Comparison of ENCODE assay signal across 1 cellular context in the genomic region with DNA sequence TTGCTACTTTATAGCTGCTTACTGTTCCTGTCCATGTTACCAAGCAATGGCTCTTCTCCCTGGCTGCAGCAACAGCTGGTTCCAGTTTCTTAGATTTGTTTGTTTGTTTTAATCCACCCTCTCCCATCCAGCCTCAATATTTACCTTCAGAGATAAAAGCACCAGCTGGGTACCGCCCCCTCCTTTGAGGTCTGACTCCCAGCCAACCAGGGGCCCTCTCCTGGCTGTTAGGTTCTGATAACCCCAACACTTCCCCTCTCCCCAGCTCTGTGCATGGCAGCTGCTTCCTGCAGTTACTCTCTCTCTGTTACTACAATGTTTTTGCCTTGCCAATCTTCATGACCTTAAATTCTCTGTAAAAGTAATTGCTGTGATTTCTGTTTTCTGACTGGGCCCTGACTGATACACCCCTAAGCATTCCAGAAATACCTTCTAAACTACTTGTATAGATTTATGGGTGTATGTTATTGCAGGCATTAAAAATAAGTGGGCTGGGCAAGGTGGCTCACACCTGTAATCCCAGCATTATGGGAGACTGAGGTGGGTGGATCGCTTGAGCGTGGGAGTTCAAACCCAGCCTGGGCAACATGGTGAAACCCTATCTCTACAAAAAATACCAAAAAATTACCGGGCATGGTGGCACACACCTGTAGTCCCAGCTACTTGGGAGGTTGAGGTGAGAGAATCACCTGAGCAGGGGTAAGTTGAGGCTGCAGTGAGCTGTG.
TF ChIP-seq lines count a peak whose summit lies in the region.

No MANE protein-coding gene starts in this region.

TF ChIP-seq in K562, 482 proteins besides CTCF, POLR2A, EP300 and RAD21 (continued from another document and continues in another):
- TF ChIP-seq TCF3 (CRISPR knock-in tag; IDR thresholded peaks at IDR 0.05), result peak; percentile 76
- TF ChIP-seq CBX3 (IDR thresholded peaks at IDR 0.05; ENCODE audit: borderline replicate concordance in 1 of 2, low read length in 2 of 2), result no peak
- TF ChIP-seq RBM34 (IDR thresholded peaks at IDR 0.05; ENCODE audit: borderline replicate concordance, insufficient read depth, low read length), result no peak
- TF ChIP-seq RBBP5 (IDR thresholded peaks at IDR 0.05; ENCODE audit: borderline replicate concordance, insufficient read depth, low read length, poor library complexity, severe bottlenecking), result no peak
- TF ChIP-seq MECOM (CRISPR knock-in tag; IDR thresholded peaks at IDR 0.05), result no peak
- no peak for TF ChIP-seq CHD2 (IDR thresholded peaks at IDR 0.05; ENCODE audit: low read depth, low read length)
- no peak for TF ChIP-seq ZKSCAN3 (CRISPR knock-in tag; IDR thresholded peaks at IDR 0.05)
- TF ChIP-seq ZNF175 (CRISPR knock-in tag; IDR thresholded peaks at IDR 0.05; ENCODE audit: low read depth), result no peak
- TF ChIP-seq GTF2E2 (tag; IDR thresholded peaks at IDR 0.05), result no peak
- TF ChIP-seq PREB (CRISPR knock-in tag; IDR thresholded peaks at IDR 0.05), result no peak
- no peak for TF ChIP-seq ZC3H4 (CRISPR knock-in tag; IDR thresholded peaks at IDR 0.05; ENCODE audit: borderline replicate concordance)
- TF ChIP-seq NCOA4 (IDR thresholded peaks at IDR 0.05; ENCODE audit: partially characterized antibody), result no peak
- TF ChIP-seq XRCC3 (IDR thresholded peaks at IDR 0.05), result no peak
- TF ChIP-seq TAF15 (IDR thresholded peaks at IDR 0.05; ENCODE audit: low read depth, low read length), result no peak
- TF ChIP-seq PKNOX1 (IDR thresholded peaks at IDR 0.05), result 0 out of 2 replicates have a peak, but pooled peaks have one; percentile 20
- peak; percentile 83 for TF ChIP-seq FOXA1 (IDR thresholded peaks at IDR 0.05; ENCODE audit: borderline replicate concordance)
- no peak for TF ChIP-seq MXD1 (CRISPR knock-in tag; IDR thresholded peaks at IDR 0.05; ENCODE audit: borderline replicate concordance, poor library complexity, severe bottlenecking)
- TF ChIP-seq CEBPB (tag; IDR thresholded peaks at IDR 0.05), result no peak
- TF ChIP-seq TBP (optimal IDR thresholded peaks at IDR 0.05; ENCODE audit: low read depth, low read length), result no peak
- TF ChIP-seq, protein P1, sequence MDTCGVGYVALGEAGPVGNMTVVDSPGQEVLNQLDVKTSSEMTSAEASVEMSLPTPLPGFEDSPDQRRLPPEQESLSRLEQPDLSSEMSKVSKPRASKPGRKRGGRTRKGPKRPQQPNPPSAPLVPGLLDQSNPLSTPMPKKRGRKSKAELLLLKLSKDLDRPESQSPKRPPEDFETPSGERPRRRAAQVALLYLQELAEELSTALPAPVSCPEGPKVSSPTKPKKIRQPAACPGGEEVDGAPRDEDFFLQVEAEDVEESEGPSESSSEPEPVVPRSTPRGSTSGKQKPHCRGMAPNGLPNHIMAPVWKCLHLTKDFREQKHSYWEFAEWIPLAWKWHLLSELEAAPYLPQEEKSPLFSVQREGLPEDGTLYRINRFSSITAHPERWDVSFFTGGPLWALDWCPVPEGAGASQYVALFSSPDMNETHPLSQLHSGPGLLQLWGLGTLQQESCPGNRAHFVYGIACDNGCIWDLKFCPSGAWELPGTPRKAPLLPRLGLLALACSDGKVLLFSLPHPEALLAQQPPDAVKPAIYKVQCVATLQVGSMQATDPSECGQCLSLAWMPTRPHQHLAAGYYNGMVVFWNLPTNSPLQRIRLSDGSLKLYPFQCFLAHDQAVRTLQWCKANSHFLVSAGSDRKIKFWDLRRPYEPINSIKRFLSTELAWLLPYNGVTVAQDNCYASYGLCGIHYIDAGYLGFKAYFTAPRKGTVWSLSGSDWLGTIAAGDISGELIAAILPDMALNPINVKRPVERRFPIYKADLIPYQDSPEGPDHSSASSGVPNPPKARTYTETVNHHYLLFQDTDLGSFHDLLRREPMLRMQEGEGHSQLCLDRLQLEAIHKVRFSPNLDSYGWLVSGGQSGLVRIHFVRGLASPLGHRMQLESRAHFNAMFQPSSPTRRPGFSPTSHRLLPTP (IDR thresholded peaks at IDR 0.05; ENCODE audit: borderline replicate concordance, extremely low read depth, insufficient read length), result no peak
- no peak for TF ChIP-seq MTA3 (IDR thresholded peaks at IDR 0.05; ENCODE audit: borderline replicate concordance)
- TF ChIP-seq NFXL1 (CRISPR knock-in tag; IDR thresholded peaks at IDR 0.05), result no peak
- TF ChIP-seq BRCA1 (IDR thresholded peaks at IDR 0.05), result no peak
- no peak for TF ChIP-seq BRCA1 (CRISPR knock-in tag; IDR thresholded peaks at IDR 0.05)
- TF ChIP-seq GABPB2 (CRISPR knock-in tag; conservative IDR thresholded peaks at IDR 0.05), result no peak
- TF ChIP-seq, protein P2, sequence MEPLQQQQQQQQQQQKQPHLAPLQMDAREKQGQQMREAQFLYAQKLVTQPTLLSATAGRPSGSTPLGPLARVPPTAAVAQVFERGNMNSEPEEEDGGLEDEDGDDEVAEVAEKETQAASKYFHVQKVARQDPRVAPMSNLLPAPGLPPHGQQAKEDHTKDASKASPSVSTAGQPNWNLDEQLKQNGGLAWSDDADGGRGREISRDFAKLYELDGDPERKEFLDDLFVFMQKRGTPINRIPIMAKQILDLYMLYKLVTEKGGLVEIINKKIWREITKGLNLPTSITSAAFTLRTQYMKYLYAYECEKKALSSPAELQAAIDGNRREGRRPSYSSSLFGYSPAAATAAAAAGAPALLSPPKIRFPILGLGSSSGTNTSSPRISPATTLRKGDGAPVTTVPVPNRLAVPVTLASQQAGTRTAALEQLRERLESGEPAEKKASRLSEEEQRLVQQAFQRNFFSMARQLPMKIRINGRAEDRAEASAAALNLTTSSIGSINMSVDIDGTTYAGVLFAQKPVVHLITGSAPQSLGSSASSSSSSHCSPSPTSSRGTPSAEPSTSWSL (CRISPR knock-in tag; IDR thresholded peaks at IDR 0.05; ENCODE audit: borderline replicate concordance), result no peak
- no peak for TF ChIP-seq ZNF717 (CRISPR knock-in tag; IDR thresholded peaks at IDR 0.05)
- TF ChIP-seq SP1 (CRISPR knock-in tag; IDR thresholded peaks at IDR 0.05), result no peak
- TF ChIP-seq, protein P3, sequence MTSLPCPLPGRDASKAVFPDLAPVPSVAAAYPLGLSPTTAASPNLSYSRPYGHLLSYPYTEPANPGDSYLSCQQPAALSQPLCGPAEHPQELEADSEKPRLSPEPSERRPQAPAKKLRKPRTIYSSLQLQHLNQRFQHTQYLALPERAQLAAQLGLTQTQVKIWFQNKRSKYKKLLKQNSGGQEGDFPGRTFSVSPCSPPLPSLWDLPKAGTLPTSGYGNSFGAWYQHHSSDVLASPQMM (CRISPR knock-in tag; IDR thresholded peaks at IDR 0.05), result no peak
- TF ChIP-seq NONO (IDR thresholded peaks at IDR 0.05; ENCODE audit: low read depth in 2 of 2, low read length in 1 of 2), result no peak
- TF ChIP-seq, protein P4, sequence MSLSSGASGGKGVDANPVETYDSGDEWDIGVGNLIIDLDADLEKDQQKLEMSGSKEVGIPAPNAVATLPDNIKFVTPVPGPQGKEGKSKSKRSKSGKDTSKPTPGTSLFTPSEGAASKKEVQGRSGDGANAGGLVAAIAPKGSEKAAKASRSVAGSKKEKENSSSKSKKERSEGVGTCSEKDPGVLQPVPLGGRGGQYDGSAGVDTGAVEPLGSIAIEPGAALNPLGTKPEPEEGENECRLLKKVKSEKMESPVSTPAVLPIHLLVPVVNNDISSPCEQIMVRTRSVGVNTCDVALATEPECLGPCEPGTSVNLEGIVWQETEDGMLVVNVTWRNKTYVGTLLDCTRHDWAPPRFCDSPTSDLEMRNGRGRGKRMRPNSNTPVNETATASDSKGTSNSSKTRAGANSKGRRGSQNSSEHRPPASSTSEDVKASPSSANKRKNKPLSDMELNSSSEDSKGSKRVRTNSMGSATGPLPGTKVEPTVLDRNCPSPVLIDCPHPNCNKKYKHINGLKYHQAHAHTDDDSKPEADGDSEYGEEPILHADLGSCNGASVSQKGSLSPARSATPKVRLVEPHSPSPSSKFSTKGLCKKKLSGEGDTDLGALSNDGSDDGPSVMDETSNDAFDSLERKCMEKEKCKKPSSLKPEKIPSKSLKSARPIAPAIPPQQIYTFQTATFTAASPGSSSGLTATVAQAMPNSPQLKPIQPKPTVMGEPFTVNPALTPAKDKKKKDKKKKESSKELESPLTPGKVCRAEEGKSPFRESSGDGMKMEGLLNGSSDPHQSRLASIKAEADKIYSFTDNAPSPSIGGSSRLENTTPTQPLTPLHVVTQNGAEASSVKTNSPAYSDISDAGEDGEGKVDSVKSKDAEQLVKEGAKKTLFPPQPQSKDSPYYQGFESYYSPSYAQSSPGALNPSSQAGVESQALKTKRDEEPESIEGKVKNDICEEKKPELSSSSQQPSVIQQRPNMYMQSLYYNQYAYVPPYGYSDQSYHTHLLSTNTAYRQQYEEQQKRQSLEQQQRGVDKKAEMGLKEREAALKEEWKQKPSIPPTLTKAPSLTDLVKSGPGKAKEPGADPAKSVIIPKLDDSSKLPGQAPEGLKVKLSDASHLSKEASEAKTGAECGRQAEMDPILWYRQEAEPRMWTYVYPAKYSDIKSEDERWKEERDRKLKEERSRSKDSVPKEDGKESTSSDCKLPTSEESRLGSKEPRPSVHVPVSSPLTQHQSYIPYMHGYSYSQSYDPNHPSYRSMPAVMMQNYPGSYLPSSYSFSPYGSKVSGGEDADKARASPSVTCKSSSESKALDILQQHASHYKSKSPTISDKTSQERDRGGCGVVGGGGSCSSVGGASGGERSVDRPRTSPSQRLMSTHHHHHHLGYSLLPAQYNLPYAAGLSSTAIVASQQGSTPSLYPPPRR (CRISPR knock-in tag; IDR thresholded peaks at IDR 0.05; ENCODE audit: borderline replicate concordance), result no peak
- TF ChIP-seq SLC30A9 (CRISPR knock-in tag; IDR thresholded peaks at IDR 0.05), result no peak
- no peak for TF ChIP-seq ETV5 (CRISPR knock-in tag; IDR thresholded peaks at IDR 0.05; ENCODE audit: low read depth)
- no peak for TF ChIP-seq CGGBP1 (CRISPR knock-in tag; IDR thresholded peaks at IDR 0.05)
- TF ChIP-seq ILF3 (IDR thresholded peaks at IDR 0.05; ENCODE audit: borderline replicate concordance), result no peak
- TF ChIP-seq, protein P5, sequence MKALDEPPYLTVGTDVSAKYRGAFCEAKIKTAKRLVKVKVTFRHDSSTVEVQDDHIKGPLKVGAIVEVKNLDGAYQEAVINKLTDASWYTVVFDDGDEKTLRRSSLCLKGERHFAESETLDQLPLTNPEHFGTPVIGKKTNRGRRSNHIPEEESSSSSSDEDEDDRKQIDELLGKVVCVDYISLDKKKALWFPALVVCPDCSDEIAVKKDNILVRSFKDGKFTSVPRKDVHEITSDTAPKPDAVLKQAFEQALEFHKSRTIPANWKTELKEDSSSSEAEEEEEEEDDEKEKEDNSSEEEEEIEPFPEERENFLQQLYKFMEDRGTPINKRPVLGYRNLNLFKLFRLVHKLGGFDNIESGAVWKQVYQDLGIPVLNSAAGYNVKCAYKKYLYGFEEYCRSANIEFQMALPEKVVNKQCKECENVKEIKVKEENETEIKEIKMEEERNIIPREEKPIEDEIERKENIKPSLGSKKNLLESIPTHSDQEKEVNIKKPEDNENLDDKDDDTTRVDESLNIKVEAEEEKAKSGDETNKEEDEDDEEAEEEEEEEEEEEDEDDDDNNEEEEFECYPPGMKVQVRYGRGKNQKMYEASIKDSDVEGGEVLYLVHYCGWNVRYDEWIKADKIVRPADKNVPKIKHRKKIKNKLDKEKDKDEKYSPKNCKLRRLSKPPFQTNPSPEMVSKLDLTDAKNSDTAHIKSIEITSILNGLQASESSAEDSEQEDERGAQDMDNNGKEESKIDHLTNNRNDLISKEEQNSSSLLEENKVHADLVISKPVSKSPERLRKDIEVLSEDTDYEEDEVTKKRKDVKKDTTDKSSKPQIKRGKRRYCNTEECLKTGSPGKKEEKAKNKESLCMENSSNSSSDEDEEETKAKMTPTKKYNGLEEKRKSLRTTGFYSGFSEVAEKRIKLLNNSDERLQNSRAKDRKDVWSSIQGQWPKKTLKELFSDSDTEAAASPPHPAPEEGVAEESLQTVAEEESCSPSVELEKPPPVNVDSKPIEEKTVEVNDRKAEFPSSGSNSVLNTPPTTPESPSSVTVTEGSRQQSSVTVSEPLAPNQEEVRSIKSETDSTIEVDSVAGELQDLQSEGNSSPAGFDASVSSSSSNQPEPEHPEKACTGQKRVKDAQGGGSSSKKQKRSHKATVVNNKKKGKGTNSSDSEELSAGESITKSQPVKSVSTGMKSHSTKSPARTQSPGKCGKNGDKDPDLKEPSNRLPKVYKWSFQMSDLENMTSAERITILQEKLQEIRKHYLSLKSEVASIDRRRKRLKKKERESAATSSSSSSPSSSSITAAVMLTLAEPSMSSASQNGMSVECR (CRISPR knock-in tag; IDR thresholded peaks at IDR 0.05), result no peak
- TF ChIP-seq NFIX (CRISPR knock-in tag; IDR thresholded peaks at IDR 0.05; ENCODE audit: low read depth), result no peak
- no peak for TF ChIP-seq NR3C1 (CRISPR knock-in tag; IDR thresholded peaks at IDR 0.05)
- no peak for TF ChIP-seq HMG20B (CRISPR knock-in tag; IDR thresholded peaks at IDR 0.05)
- no peak for TF ChIP-seq GATA2 (CRISPR knock-in tag; IDR thresholded peaks at IDR 0.05)
- no peak for TF ChIP-seq PHTF2 (CRISPR knock-in tag; IDR thresholded peaks at IDR 0.05)
- no peak for TF ChIP-seq JUNB (CRISPR knock-in tag; conservative IDR thresholded peaks at IDR 0.05)
- peak; percentile 69 for TF ChIP-seq DACH1 (IDR thresholded peaks at IDR 0.05; ENCODE audit: partially characterized antibody)
